Comparison of ENCODE assay signal across 1 cellular context in genomic region chr1:231194843-231195516, GRCh38.
TF ChIP-seq lines count a peak whose summit lies in the region.

No MANE protein-coding gene starts in this region.

TF ChIP-seq in K562, 482 proteins besides CTCF, POLR2A, EP300 and RAD21 (continued from another document and continues in another):
- no peak for TF ChIP-seq RNF219 (CRISPR knock-in tag; IDR thresholded peaks at IDR 0.05)
- no peak for TF ChIP-seq ATF2 (CRISPR knock-in tag; IDR thresholded peaks at IDR 0.05)
- TF ChIP-seq ZEB2 (IDR thresholded peaks at IDR 0.05), result no peak; the same call in 1 of the 2 replicates
- no peak for TF ChIP-seq ZNF695 (CRISPR knock-in tag; IDR thresholded peaks at IDR 0.05)
- peak in 1 of 2 experiments; percentile 36; a peak in 1 of 4 replicates for TF ChIP-seq HDAC1 (IDR thresholded peaks at IDR 0.05)
- TF ChIP-seq ZNF324 (CRISPR knock-in tag; IDR thresholded peaks at IDR 0.05), result no peak
- TF ChIP-seq ZNF239 (CRISPR knock-in tag; IDR thresholded peaks at IDR 0.05), result 0 out of 2 replicates have a peak, but pooled peaks have one; percentile 26
- peak; percentile 7 for TF ChIP-seq DACH1 (IDR thresholded peaks at IDR 0.05; ENCODE audit: partially characterized antibody)
- TF ChIP-seq ESRRB (CRISPR knock-in tag; IDR thresholded peaks at IDR 0.05; ENCODE audit: borderline replicate concordance), result no peak
- no peak for TF ChIP-seq HMG20A (CRISPR knock-in tag; conservative IDR thresholded peaks at IDR 0.05)
- TF ChIP-seq THRAP3 (IDR thresholded peaks at IDR 0.05; ENCODE audit: borderline replicate concordance), result no peak
- TF ChIP-seq FOXM1 (IDR thresholded peaks at IDR 0.05; ENCODE audit: low read depth), result no peak
- TF ChIP-seq FOXM1 (CRISPR knock-in tag; IDR thresholded peaks at IDR 0.05; ENCODE audit: low read depth), result no peak
- TF ChIP-seq CBFA2T2 (conservative IDR thresholded peaks at IDR 0.05), result peak; percentile 64
- no peak for TF ChIP-seq ZZZ3 (IDR thresholded peaks at IDR 0.05)
- TF ChIP-seq JUND (IDR thresholded peaks at IDR 0.05; ENCODE audit: borderline replicate concordance, low read depth, low read length), result peak; percentile 65; the same call in 1 of the 2 replicates
- TF ChIP-seq JUND (tag; IDR thresholded peaks at IDR 0.05; ENCODE audit: borderline replicate concordance, low read depth, low read length), result peak; percentile 46; the same call in 1 of the 3 replicates
- TF ChIP-seq KDM1A (IDR thresholded peaks at IDR 0.05), result peak; percentile 90
- TF ChIP-seq ZNF717 (CRISPR knock-in tag; IDR thresholded peaks at IDR 0.05), result no peak
- TF ChIP-seq NCOA4 (IDR thresholded peaks at IDR 0.05; ENCODE audit: partially characterized antibody), result no peak
- TF ChIP-seq ZBTB40 (IDR thresholded peaks at IDR 0.05), result no peak
- TF ChIP-seq ZBTB40 (CRISPR knock-in tag; IDR thresholded peaks at IDR 0.05), result no peak
- TF ChIP-seq, protein P1, sequence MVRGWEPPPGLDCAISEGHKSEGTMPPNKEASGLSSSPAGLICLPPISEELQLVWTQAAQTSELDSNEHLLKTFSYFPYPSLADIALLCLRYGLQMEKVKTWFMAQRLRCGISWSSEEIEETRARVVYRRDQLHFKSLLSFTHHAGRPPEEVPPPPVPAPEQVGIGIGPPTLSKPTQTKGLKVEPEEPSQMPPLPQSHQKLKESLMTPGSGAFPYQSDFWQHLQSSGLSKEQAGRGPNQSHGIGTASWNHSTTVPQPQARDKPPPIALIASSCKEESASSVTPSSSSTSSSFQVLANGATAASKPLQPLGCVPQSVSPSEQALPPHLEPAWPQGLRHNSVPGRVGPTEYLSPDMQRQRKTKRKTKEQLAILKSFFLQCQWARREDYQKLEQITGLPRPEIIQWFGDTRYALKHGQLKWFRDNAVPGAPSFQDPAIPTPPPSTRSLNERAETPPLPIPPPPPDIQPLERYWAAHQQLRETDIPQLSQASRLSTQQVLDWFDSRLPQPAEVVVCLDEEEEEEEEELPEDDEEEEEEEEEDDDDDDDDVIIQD (CRISPR knock-in tag; IDR thresholded peaks at IDR 0.05), result no peak
- TF ChIP-seq KLF13 (tag; IDR thresholded peaks at IDR 0.05; ENCODE audit: borderline replicate concordance, low read depth), result no peak
- TF ChIP-seq E2F3 (CRISPR knock-in tag; IDR thresholded peaks at IDR 0.05), result 0 out of 2 replicates have a peak, but pooled peaks have one; percentile 2
- TF ChIP-seq, protein P2, sequence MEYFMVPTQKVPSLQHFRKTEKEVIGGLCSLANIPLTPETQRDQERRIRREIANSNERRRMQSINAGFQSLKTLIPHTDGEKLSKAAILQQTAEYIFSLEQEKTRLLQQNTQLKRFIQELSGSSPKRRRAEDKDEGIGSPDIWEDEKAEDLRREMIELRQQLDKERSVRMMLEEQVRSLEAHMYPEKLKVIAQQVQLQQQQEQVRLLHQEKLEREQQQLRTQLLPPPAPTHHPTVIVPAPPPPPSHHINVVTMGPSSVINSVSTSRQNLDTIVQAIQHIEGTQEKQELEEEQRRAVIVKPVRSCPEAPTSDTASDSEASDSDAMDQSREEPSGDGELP (CRISPR knock-in tag; IDR thresholded peaks at IDR 0.05; ENCODE audit: borderline replicate concordance), result no peak
- no peak for TF ChIP-seq SMARCE1 (IDR thresholded peaks at IDR 0.05)
- TF ChIP-seq THRA (IDR thresholded peaks at IDR 0.05), result no peak
- TF ChIP-seq, protein P3, sequence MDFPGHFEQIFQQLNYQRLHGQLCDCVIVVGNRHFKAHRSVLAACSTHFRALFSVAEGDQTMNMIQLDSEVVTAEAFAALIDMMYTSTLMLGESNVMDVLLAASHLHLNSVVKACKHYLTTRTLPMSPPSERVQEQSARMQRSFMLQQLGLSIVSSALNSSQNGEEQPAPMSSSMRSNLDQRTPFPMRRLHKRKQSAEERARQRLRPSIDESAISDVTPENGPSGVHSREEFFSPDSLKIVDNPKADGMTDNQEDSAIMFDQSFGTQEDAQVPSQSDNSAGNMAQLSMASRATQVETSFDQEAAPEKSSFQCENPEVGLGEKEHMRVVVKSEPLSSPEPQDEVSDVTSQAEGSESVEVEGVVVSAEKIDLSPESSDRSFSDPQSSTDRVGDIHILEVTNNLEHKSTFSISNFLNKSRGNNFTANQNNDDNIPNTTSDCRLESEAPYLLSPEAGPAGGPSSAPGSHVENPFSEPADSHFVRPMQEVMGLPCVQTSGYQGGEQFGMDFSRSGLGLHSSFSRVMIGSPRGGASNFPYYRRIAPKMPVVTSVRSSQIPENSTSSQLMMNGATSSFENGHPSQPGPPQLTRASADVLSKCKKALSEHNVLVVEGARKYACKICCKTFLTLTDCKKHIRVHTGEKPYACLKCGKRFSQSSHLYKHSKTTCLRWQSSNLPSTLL (IDR thresholded peaks at IDR 0.05), result no peak
- no peak for TF ChIP-seq ZNF140 (CRISPR knock-in tag; IDR thresholded peaks at IDR 0.05)
- no peak for TF ChIP-seq ZNF586 (CRISPR knock-in tag; conservative IDR thresholded peaks at IDR 0.05)
- TF ChIP-seq THAP7 (CRISPR knock-in tag; IDR thresholded peaks at IDR 0.05), result no peak
- peak; percentile 37; the same call in 1 of the 2 replicates for TF ChIP-seq ETV1 (tag; conservative IDR thresholded peaks at IDR 0.05; ENCODE audit: low read depth)
- no peak for TF ChIP-seq PHTF2 (CRISPR knock-in tag; IDR thresholded peaks at IDR 0.05)
- no peak for TF ChIP-seq ZNF277 (CRISPR knock-in tag; IDR thresholded peaks at IDR 0.05; ENCODE audit: borderline replicate concordance)
